12 cellular contexts compared by ENCODE assay signal in genomic region chr2:71784734-71785549, GRCh38.
A peak's percentile ranks its signal among the peaks of the same experiment; 100 is the strongest.
DNase-seq lines count a peak whose midpoint lies in the region; ATAC-seq and TF ChIP-seq lines count a peak whose summit lies in the region.
"Had no signal": no experiment of that assay in that cellular context is flagged by ENCODE, and none has a peak within 500 bp of the region (broad histone marks: within the 10 kb centered on the region; RNA-seq: fewer than 3 reads in every experiment).

No MANE protein-coding gene starts in this region.

- no peak overlapping the region for H3K23ac ChIP-seq in H9 (ENCODE audit: insufficient read length, low read depth, low read length)

- H3K4ac ChIP-seq in H9 (ENCODE audit: low read depth, low read length): no peak overlapping the region

- no peak overlapping the region for H4K8ac ChIP-seq in H9 (replicated peaks; ENCODE audit: insufficient read length, low read depth, low read length)

- H3K9me3 ChIP-seq in H9 (ENCODE audit: control insufficient read depth, low read depth, low read length) (no peaks in the 10 kb centered on the region), adipocyte (ENCODE audit: control insufficient read depth, low read length) (no peaks in the 10 kb centered on the region)
- H3K9me3 ChIP-seq: neutrophil, testis had no signal

- H3K36me3 Mint-ChIP-seq in H9 (ENCODE audit: insufficient read depth in 1 of 3, low read depth in 3 of 3) (no peaks in the 10 kb centered on the region), nephron progenitor cell (ENCODE audit: low read depth) (no peaks in the 10 kb centered on the region)

- H2BK20ac ChIP-seq in H9 (ENCODE audit: low read depth, low read length, poor library complexity, severe bottlenecking): no peak overlapping the region

- H3K27ac Mint-ChIP-seq in H9 (no peak overlapping the region), nephron progenitor cell (no peak overlapping the region)
- H3K27ac Mint-ChIP-seq: activated CD4-positive, alpha-beta T cell treated with anti-CD3 and anti-CD28 coated beads for 36 hours; B cell had no signal

- H3K36me3 ChIP-seq in adipocyte (ENCODE audit: control insufficient read depth, insufficient read depth, low read length, severe bottlenecking) (no peaks in the 10 kb centered on the region), kidney epithelial cell (ENCODE audit: control insufficient read depth, insufficient read depth, low read length) (no peaks in the 10 kb centered on the region)
- H3K36me3 ChIP-seq: neutrophil had no signal

- H2BK120ac ChIP-seq in H9 (ENCODE audit: low read depth, low read length, poor library complexity, severe bottlenecking): no peak overlapping the region

- no peak overlapping the region for H3K56ac ChIP-seq in H9 (ENCODE audit: insufficient read length, low read depth, low read length)

- H2BK5ac ChIP-seq in H9 (ENCODE audit: insufficient read length, low read length): no peak overlapping the region

- no peaks in the 10 kb centered on the region for H3K79me1 ChIP-seq in H9 (ENCODE audit: insufficient read depth, low read depth, low read length, poor library complexity, severe bottlenecking)

- no peaks in the 10 kb centered on the region for H3K79me2 ChIP-seq in H9 (ENCODE audit: insufficient read depth, low read length)

- H3K27me3 Mint-ChIP-seq in H9 (ENCODE audit: low read depth) (peaks cover 2% of the 10 kb centered on the region; the same call in 1 of the 2 replicates), nephron progenitor cell (ENCODE audit: low read depth, poor library complexity) (peaks cover 75% of the 10 kb centered on the region)

- H3K18ac ChIP-seq in H9 (ENCODE audit: insufficient read length, low read depth, low read length): no peak overlapping the region

- H3K4me2 ChIP-seq in H9 (ENCODE audit: insufficient read depth, insufficient read length, low read length): no peak overlapping the region

- H3K4me1 ChIP-seq in H9 (ENCODE audit: insufficient read depth, low read length) (no peaks in the 10 kb centered on the region; the same call in 1 of the 2 replicates), adipocyte (ENCODE audit: control insufficient read depth, insufficient read depth, low read length) (peaks cover 9% of the 10 kb centered on the region)
- H3K4me1 ChIP-seq: testis had no signal

- no peak overlapping the region for H3K14ac ChIP-seq in H9 (ENCODE audit: insufficient read depth, low read length)

- H3K9ac ChIP-seq in H9 (ENCODE audit: extremely low read depth, insufficient read length, low read length): no peak overlapping the region
- H3K9ac ChIP-seq in adipocyte (ENCODE audit: low read length): no peak overlapping the region

- H3K9me3 Mint-ChIP-seq in H9: no peaks in the 10 kb centered on the region
- H3K9me3 Mint-ChIP-seq in nephron progenitor cell: no peaks in the 10 kb centered on the region

- no peak overlapping the region for H4K5ac ChIP-seq in H9 (ENCODE audit: insufficient read length, low read depth, low read length)

- H3K27me3 ChIP-seq in H9 (ENCODE audit: insufficient read depth, low read length) (no peaks in the 10 kb centered on the region), adipocyte (replicated peaks; ENCODE audit: control insufficient read depth, insufficient read depth, low read length) (peaks cover 18% of the 10 kb centered on the region), kidney epithelial cell (ENCODE audit: control insufficient read depth, insufficient read depth, low read length) (peaks cover 16% of the 10 kb centered on the region)
- H3K27me3 ChIP-seq: testis had no signal

- no peak overlapping the region for H3K27ac ChIP-seq in H9 (ENCODE audit: insufficient read length, low read depth, low read length)
- H3K27ac ChIP-seq: neutrophil, testis had no signal

- TF ChIP-seq CTCF in H9 (conservative IDR thresholded peaks at IDR 0.05) (no peak), kidney epithelial cell (IDR thresholded peaks at IDR 0.05; ENCODE audit: insufficient read depth, low read length, poor library complexity, severe bottlenecking) (no peak), nephron progenitor cell (IDR thresholded peaks at IDR 0.05) (no peak)

- H3K4me3 ChIP-seq in adipocyte (ENCODE audit: low read length) (no peak overlapping the region), kidney epithelial cell (ENCODE audit: low read depth, low read length) (no peak overlapping the region)
- H3K4me3 ChIP-seq: testis had no signal

- H4K20me1 ChIP-seq in H9 (ENCODE audit: control insufficient read depth, insufficient read depth, insufficient read length): no peaks in the 10 kb centered on the region

- H3T11ph ChIP-seq in H9 (ENCODE audit: low read length): no peak overlapping the region

- H3K4me1 Mint-ChIP-seq in H9: peaks cover under 1 to 5% of the 10 kb centered on the region in 2 experiments; a peak in 1 of 4 replicates
- peaks cover 29% of the 10 kb centered on the region for H3K4me1 Mint-ChIP-seq in nephron progenitor cell
- H3K4me1 Mint-ChIP-seq: activated CD4-positive, alpha-beta T cell treated with anti-CD3 and anti-CD28 coated beads for 36 hours; B cell had no signal

- H2BK12ac ChIP-seq in H9 (ENCODE audit: insufficient read length, low read depth, low read length): no peak overlapping the region

- ATAC-seq in HG02623 (IDR thresholded peaks at IDR 0.05; ENCODE audit: unreplicated experiment): no peak
- ATAC-seq: activated CD4-positive, alpha-beta T cell treated with anti-CD3 and anti-CD28 coated beads for 36 hours had no signal

- no peak overlapping the region for H4K91ac ChIP-seq in H9 (ENCODE audit: insufficient read length, low read depth, low read length)

- DNase-seq in 8988T (peak; percentile 89), H9 (peak; percentile 25), adipocyte (ENCODE audit: low read depth) (peak; percentile 69), kidney epithelial cell (ENCODE audit: low read depth) (peak; percentile 29), NCI-H446 (lab: John Stamatoyannopoulos, UW) (no peak), nephron progenitor cell (no peak), NCI-H524 (lab: John Stamatoyannopoulos, UW) (no peak)
- DNase-seq: activated CD4-positive, alpha-beta T cell treated with anti-CD3 and anti-CD28 coated beads for 36 hours; testis had no signal

- WGBS in H9 (ENCODE audit: extremely low coverage, insufficient read length, low lambda C conversion rate): no CpG with 5 or more reads among the region's 9 CpGs

- H3K23me2 ChIP-seq in H9 (ENCODE audit: insufficient read length, low read depth, low read length, poor library complexity, severe bottlenecking): no peaks in the 10 kb centered on the region

- H2AK5ac ChIP-seq in H9 (ENCODE audit: insufficient read length, low read length): no peak overlapping the region

- no peak overlapping the region for H2AFZ ChIP-seq in H9 (ENCODE audit: low read length)

- H2BK15ac ChIP-seq in H9 (ENCODE audit: low read depth, low read length): no peak overlapping the region

- H3K4me3 Mint-ChIP-seq in H9 (no peak overlapping the region), nephron progenitor cell (no peak overlapping the region)
- H3K4me3 Mint-ChIP-seq: activated CD4-positive, alpha-beta T cell treated with anti-CD3 and anti-CD28 coated beads for 36 hours; B cell had no signal

Comparison
In these comparisons a context has a peak if more than half of its experiments do, and no peak if none do; other contexts are left out.
1. DNase-seq: peak in 8988T (single experiment), H9 (single experiment), adipocyte (single experiment) and kidney epithelial cell (single experiment); none in NCI-H446 (0 of 2), nephron progenitor cell (single experiment) and NCI-H524 (0 of 2).